ENCODE assay signal across 8 cellular contexts in genomic region chr20:50762435-50763201, GRCh38. TPM values are rescaled to one million over a fixed set of nuclear protein-coding genes. Genes with fewer than 3 reads are reported as not detected.
DNase-seq lines count a peak whose midpoint lies in the region; TF ChIP-seq lines count a peak whose summit lies in the region.

No MANE protein-coding gene starts in this region.

- H3K36me3 ChIP-seq in fibroblast of lung (ENCODE audit: control insufficient read depth, insufficient read depth, low read length), result no peaks in the 10 kb centered on the region

- peaks cover 5% of the 10 kb centered on the region for H3K4me1 ChIP-seq in fibroblast of lung (ENCODE audit: control insufficient read depth, extremely low read depth, insufficient read depth, low read length)

- no peaks in the 10 kb centered on the region for H3K79me2 ChIP-seq in fibroblast of lung (ENCODE audit: control insufficient read depth, insufficient read depth, low read length)

- H2AFZ ChIP-seq in fibroblast of lung (ENCODE audit: low read length), result no peak overlapping the region

- H3K4me3 ChIP-seq in AG04450 (ENCODE audit: low read depth, low read length) (no peak overlapping the region), fibroblast of lung (replicated peaks in 1 of 4; ENCODE audit: control extremely low read depth in 1 of 4, insufficient read depth in 1 of 4, low read depth in 3 of 4, low read length in 4 of 4) (no peak overlapping the region)

- CTCF ChIA-PET in AG04450 (lab: Charles Lee), result interaction anchor here (1.6 kb wide), 1 partner anchor 13 kb away, joined by 6 read pairs; no protein-coding TSS in a partner anchor

- POLR2A ChIA-PET in AG04450 (lab: Yijun Ruan, JAX), result no interaction called here

- H3K4me2 ChIP-seq in fibroblast of lung (ENCODE audit: extremely low read depth, insufficient read depth, low read length), result peak overlapping the region; percentile 62

- H3K9me3 ChIP-seq in AG04450 (ENCODE audit: control insufficient read depth, insufficient read depth, low read length), result no peaks in the 10 kb centered on the region
- H3K9me3 ChIP-seq in fibroblast of lung (ENCODE audit: control insufficient read depth, insufficient read depth, low read depth, low read length), result no peaks in the 10 kb centered on the region

- H3K9ac ChIP-seq in fibroblast of lung (ENCODE audit: insufficient read depth, low read length), result no peak overlapping the region

- TF ChIP-seq CTCF in AG04450 (IDR thresholded peaks at IDR 0.05; ENCODE audit: low read depth, low read length), result no peak
- no peak for TF ChIP-seq CTCF in fibroblast of lung (conservative IDR thresholded peaks at IDR 0.05 in 1 of 2, IDR thresholded peaks at IDR 0.05 in 1 of 2; ENCODE audit: low read depth in 1 of 2, low read length in 2 of 2)
- no peak for TF ChIP-seq CTCF in nephron progenitor cell (IDR thresholded peaks at IDR 0.05)

- peaks cover 58% of the 10 kb centered on the region for H3K4me1 Mint-ChIP-seq in nephron progenitor cell

- no peak overlapping the region for H3K4me3 Mint-ChIP-seq in nephron progenitor cell

- H4K20me1 ChIP-seq in fibroblast of lung (ENCODE audit: control insufficient read depth, extremely low read depth, insufficient read depth, low read length), result no peaks in the 10 kb centered on the region

- peak overlapping the region; percentile 33 for H3K27ac Mint-ChIP-seq in nephron progenitor cell

- H3K9me3 Mint-ChIP-seq in nephron progenitor cell, result no peaks in the 10 kb centered on the region

- H3K27me3 ChIP-seq in AG04450 (ENCODE audit: control insufficient read depth, insufficient read depth, low read length) (no peaks in the 10 kb centered on the region), fibroblast of lung (ENCODE audit: control insufficient read depth, insufficient read depth, low read length) (no peaks in the 10 kb centered on the region)

- DNase-seq in AG04450 (ENCODE audit: low read depth, low spot score) (no peak), NCI-H69 (lab: John Stamatoyannopoulos, UW) (peak; percentile 1), fibroblast of lung (ENCODE audit: low read depth in 2 of 2) (peak; percentile 70 to 78), nephron progenitor cell (no peak), NOMO-1 treated with dmso at 0.1 percent for 144 hours (lab: John Stamatoyannopoulos, UW; ENCODE audit: unreplicated experiment) (no peak), KBM-7 (no peak), KG1 (lab: John Stamatoyannopoulos, UW) (no peak)
- DNase-seq in stimulated activated CD4-positive, alpha-beta T cell treated with anti-CD3 and anti-CD28 coated beads, Interleukin-4, amount 100 ng/mL, for 24 hours, result no peak

- in situ Hi-C loops in KBM-7 (cut with MboI; ENCODE audit: low pct_unique_long_range_greater_than_20kb, low sequenced_read_pairs), result no loop called here

- H3K27ac ChIP-seq in AG04450 (ENCODE audit: low read depth, low read length), result peak overlapping the region; percentile 65
- no peak overlapping the region for H3K27ac ChIP-seq in fibroblast of lung (ENCODE audit: insufficient read depth, low read length)

- H3K27me3 Mint-ChIP-seq in nephron progenitor cell (ENCODE audit: low read depth, poor library complexity), result peaks cover 9% of the 10 kb centered on the region

- H3K36me3 Mint-ChIP-seq in nephron progenitor cell (ENCODE audit: low read depth), result no peaks in the 10 kb centered on the region

RNA-seq across cellular contexts. Expression of gene PARD6B, which starts 31.2 kb away (rescaled TPM):
- polyA plus RNA-seq in AG04450 (2011; rRNA removed) (0.61 and 0.71 TPM in 2 replicates), fibroblast of lung (0.23 and 0.30 TPM in 2 replicates)
- 1.7 TPM in 2 replicates for polyA minus RNA-seq in AG04450 (2011; rRNA and poly(A)+ RNA removed)
- 0.83 and 1.0 TPM in 2 replicates for total RNA-seq in fibroblast of lung
- polyA plus RNA-seq in fibroblast of lung (2012), result 0.12 and 0.17 TPM in 2 replicates
- 0.07 TPM in 1 of 2 replicates, not detected in the other for polyA minus RNA-seq in fibroblast of lung (ENCODE audit: low replicate concordance)

RNA-seq across cellular contexts. Expression of gene BCAS4, which starts 32.2 kb away (rescaled TPM):
- polyA plus RNA-seq in AG04450 (2011; rRNA removed) (37.3 and 37.7 TPM in 2 replicates), fibroblast of lung (14.1 and 26.0 TPM in 2 replicates)
- 17.1 and 17.9 TPM in 2 replicates for polyA minus RNA-seq in AG04450 (2011; rRNA and poly(A)+ RNA removed)
- 12.1 and 33.7 TPM in 2 replicates for total RNA-seq in fibroblast of lung
- polyA plus RNA-seq in fibroblast of lung (2012), result 13.7 and 24.6 TPM in 2 replicates
- polyA minus RNA-seq in fibroblast of lung (ENCODE audit: low replicate concordance), result 5.2 and 13.9 TPM in 2 replicates

Comparison
In these comparisons a context has a peak if more than half of its experiments do, and no peak if none do; other contexts are left out.
1. DNase-seq: peak in NCI-H69 (single experiment) and fibroblast of lung (2 of 2); none in AG04450 (single experiment), nephron progenitor cell (single experiment), NOMO-1 treated with dmso at 0.1 percent for 144 hours (single experiment), KBM-7 (single experiment), stimulated activated CD4-positive, alpha-beta T cell treated with anti-CD3 and anti-CD28 coated beads, Interleukin-4, amount 100 ng/mL, for 24 hours (single experiment) and KG1 (single experiment).